ENCODE assay signal across 32 cellular contexts in the genomic region with DNA sequence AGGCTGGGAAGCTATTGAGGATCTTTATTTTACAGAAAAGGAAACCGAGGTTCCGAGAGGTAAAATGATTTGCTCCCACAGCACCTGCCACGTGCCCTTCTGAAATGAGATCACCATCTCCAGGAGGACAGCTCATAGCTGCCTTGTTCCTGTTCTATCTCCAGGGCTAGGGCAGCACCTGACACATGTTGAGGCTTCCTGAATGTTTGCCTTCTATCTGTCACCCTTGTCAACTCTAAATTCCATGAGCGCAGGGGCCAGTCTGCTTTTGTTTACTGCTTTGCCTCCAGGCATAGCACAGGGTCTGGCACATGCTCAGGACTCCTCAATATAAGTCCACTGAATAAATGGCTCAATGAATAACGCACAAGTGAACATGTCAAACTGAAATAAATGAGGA. TPM values are rescaled to one million over a fixed set of nuclear protein-coding genes. Genes with fewer than 3 reads are reported as not detected.
DNase-seq lines count a peak whose midpoint lies in the region; ATAC-seq and TF ChIP-seq lines count a peak whose summit lies in the region.
"Had no signal": no experiment of that assay in that cellular context is flagged by ENCODE, and none has a peak within 500 bp of the region (broad histone marks: within the 10 kb centered on the region; RNA-seq: fewer than 3 reads in every experiment).

No MANE protein-coding gene starts in this region.

- H3K79me2 ChIP-seq in hepatocyte: no peaks in the 10 kb centered on the region

- no peak overlapping the region for H3K4me2 ChIP-seq in hepatocyte
- H3K4me2 ChIP-seq: BLaER1 treated with 17β-estradiol and CSF1 and Interleukin-3, amounts not matched to agents 10 nM and 100 nM; GM23338 had no signal

- no peaks in the 10 kb centered on the region for H3K9me3 Mint-ChIP-seq in stimulated activated effector memory CD8-positive, alpha-beta T cell treated with anti-CD3 and anti-CD28 coated beads, Interleukin-12 subunit alpha, Interleukin-12 subunit beta, amount 100 ng/mL, for 72 hours
- H3K9me3 Mint-ChIP-seq: activated B cell treated with CpG ODN at 0.5 μM for 24 hours; activated CD4-positive, alpha-beta T cell treated with anti-CD3 and anti-CD28 coated beads, Interleukin-2, amount 10 ng/mL, durations not matched to agents 7 days and 5 days; activated naive CD8-positive, alpha-beta T cell treated with anti-CD3 and anti-CD28 coated beads, Interleukin-2, amount 10 ng/mL, durations not matched to agents 7 days and 5 days; GM23338; memory B cell; nephron progenitor cell had no signal

- H3K9me3 ChIP-seq in T-helper 17 cell (ENCODE audit: control insufficient read depth, low read length, poor library complexity, severe bottlenecking) (no peaks in the 10 kb centered on the region), hepatocyte (ENCODE audit: low read depth) (no peaks in the 10 kb centered on the region)
- H3K9me3 ChIP-seq: ascending aorta; BLaER1 treated with 17β-estradiol and CSF1 and Interleukin-3, amounts not matched to agents 10 nM and 100 nM; Peyer's patch; thoracic aorta had no signal

- peak overlapping the region; percentile 51 for H3K27ac ChIP-seq in hepatocyte
- H3K27ac ChIP-seq: ascending aorta; BLaER1 treated with 17β-estradiol and CSF1 and Interleukin-3, amounts not matched to agents 10 nM and 100 nM; Peyer's patch; thoracic aorta had no signal

- H3K36me3 ChIP-seq in hepatocyte (replicated peaks; ENCODE audit: insufficient read depth, low read depth): no peaks in the 10 kb centered on the region

- H3K27ac Mint-ChIP-seq in T-helper 17 cell: peak overlapping the region; percentile 27
- peak overlapping the region; percentile 32 for H3K27ac Mint-ChIP-seq in stimulated activated effector memory CD8-positive, alpha-beta T cell treated with anti-CD3 and anti-CD28 coated beads, Interleukin-12 subunit alpha, Interleukin-12 subunit beta, amount 100 ng/mL, for 72 hours
- H3K27ac Mint-ChIP-seq: activated B cell treated with CpG ODN at 0.5 μM for 24 hours; activated CD4-positive, alpha-beta T cell treated with anti-CD3 and anti-CD28 coated beads, Interleukin-2, amount 10 ng/mL, durations not matched to agents 7 days and 5 days; activated naive CD8-positive, alpha-beta T cell treated with anti-CD3 and anti-CD28 coated beads, Interleukin-2, amount 10 ng/mL, durations not matched to agents 7 days and 5 days; GM23338; memory B cell; nephron progenitor cell had no signal

- peaks cover 11% of the 10 kb centered on the region for H3K4me1 ChIP-seq in hepatocyte (ENCODE audit: insufficient read depth)
- H3K4me1 ChIP-seq: ascending aorta; BLaER1 treated with 17β-estradiol and CSF1 and Interleukin-3, amounts not matched to agents 10 nM and 100 nM; Peyer's patch had no signal

- no peak for TF ChIP-seq CTCF in hepatocyte (IDR thresholded peaks at IDR 0.05; ENCODE audit: poor library complexity)

- H3K9me2 ChIP-seq in hepatocyte (replicated peaks; ENCODE audit: insufficient read depth): no peaks in the 10 kb centered on the region

- WGBS in hepatocyte (ENCODE audit: low lambda C conversion rate, missing lambda C conversion rate): 77% methylated on average over 5 of the region's 5 CpGs

- no peaks in the 10 kb centered on the region for H4K20me1 ChIP-seq in hepatocyte (ENCODE audit: insufficient read depth, poor library complexity, severe bottlenecking)

- no peak overlapping the region for H3K4me3 ChIP-seq in hepatocyte
- H3K4me3 ChIP-seq: ascending aorta; BLaER1 treated with 17β-estradiol and CSF1 and Interleukin-3, amounts not matched to agents 10 nM and 100 nM; GM23338; Peyer's patch; thoracic aorta had no signal

- H2AFZ ChIP-seq in hepatocyte: no peak overlapping the region
- H2AFZ ChIP-seq: GM23338 had no signal

- H3K4me3 Mint-ChIP-seq in T-helper 17 cell: no peak overlapping the region
- no peak overlapping the region for H3K4me3 Mint-ChIP-seq in stimulated activated effector memory CD8-positive, alpha-beta T cell treated with anti-CD3 and anti-CD28 coated beads, Interleukin-12 subunit alpha, Interleukin-12 subunit beta, amount 100 ng/mL, for 72 hours
- H3K4me3 Mint-ChIP-seq: activated B cell treated with CpG ODN at 0.5 μM for 24 hours; activated CD4-positive, alpha-beta T cell treated with anti-CD3 and anti-CD28 coated beads, Interleukin-2, amount 10 ng/mL, durations not matched to agents 7 days and 5 days; activated naive CD8-positive, alpha-beta T cell treated with anti-CD3 and anti-CD28 coated beads, Interleukin-2, amount 10 ng/mL, durations not matched to agents 7 days and 5 days; GM23338; memory B cell; nephron progenitor cell had no signal

- peaks cover 15% of the 10 kb centered on the region for H3K36me3 Mint-ChIP-seq in T-helper 17 cell (ENCODE audit: low read depth)
- peaks cover 91% of the 10 kb centered on the region for H3K36me3 Mint-ChIP-seq in stimulated activated effector memory CD8-positive, alpha-beta T cell treated with anti-CD3 and anti-CD28 coated beads, Interleukin-12 subunit alpha, Interleukin-12 subunit beta, amount 100 ng/mL, for 72 hours

- H3K4me1 Mint-ChIP-seq in T-helper 17 cell: peaks cover 10% of the 10 kb centered on the region
- H3K4me1 Mint-ChIP-seq in stimulated activated effector memory CD8-positive, alpha-beta T cell treated with anti-CD3 and anti-CD28 coated beads, Interleukin-12 subunit alpha, Interleukin-12 subunit beta, amount 100 ng/mL, for 72 hours: no peaks in the 10 kb centered on the region
- H3K4me1 Mint-ChIP-seq: activated B cell treated with CpG ODN at 0.5 μM for 24 hours; activated CD4-positive, alpha-beta T cell treated with anti-CD3 and anti-CD28 coated beads, Interleukin-2, amount 10 ng/mL, durations not matched to agents 7 days and 5 days; GM23338; memory B cell had no signal

- no peaks in the 10 kb centered on the region for H3K27me3 ChIP-seq in hepatocyte
- H3K27me3 ChIP-seq: ascending aorta; BLaER1 treated with 17β-estradiol and CSF1 and Interleukin-3, amounts not matched to agents 10 nM and 100 nM; Peyer's patch had no signal

- no peaks in the 10 kb centered on the region for H3K27me3 Mint-ChIP-seq in T-helper 17 cell
- H3K27me3 Mint-ChIP-seq: activated B cell treated with CpG ODN at 0.5 μM for 24 hours; activated CD4-positive, alpha-beta T cell treated with anti-CD3 and anti-CD28 coated beads, Interleukin-2, amount 10 ng/mL, durations not matched to agents 7 days and 5 days; activated naive CD8-positive, alpha-beta T cell treated with anti-CD3 and anti-CD28 coated beads, Interleukin-2, amount 10 ng/mL, durations not matched to agents 7 days and 5 days; memory B cell had no signal

- ATAC-seq in T-helper 17 cell (no peak), GM21447 (IDR thresholded peaks at IDR 0.05; ENCODE audit: unreplicated experiment) (no peak)
- no peak for ATAC-seq in stimulated activated effector memory CD8-positive, alpha-beta T cell treated with anti-CD3 and anti-CD28 coated beads, Interleukin-12 subunit alpha, Interleukin-12 subunit beta, amount 100 ng/mL, for 72 hours
- ATAC-seq: left cardiac atrium had no signal

- DNase-seq in COLO668 (lab: John Stamatoyannopoulos, UW; ENCODE audit: unreplicated experiment) (peak; percentile 8), T-helper 17 cell (no peak), hepatocyte (ENCODE audit: low spot score) (peak; percentile 29), NCI-H1694 (lab: John Stamatoyannopoulos, UW) (no peak), 8988T (no peak)
- DNase-seq in stimulated activated effector memory CD8-positive, alpha-beta T cell treated with anti-CD3 and anti-CD28 coated beads, Interleukin-12 subunit alpha, Interleukin-12 subunit beta, amount 100 ng/mL, for 72 hours (ENCODE audit: low spot score in 2 of 2): no peak
- DNase-seq: activated B cell treated with CpG ODN at 0.5 μM for 24 hours; activated CD4-positive, alpha-beta T cell treated with anti-CD3 and anti-CD28 coated beads, Interleukin-2, amount 10 ng/mL, durations not matched to agents 7 days and 5 days; activated gamma-delta T cell; activated naive CD8-positive, alpha-beta T cell treated with anti-CD3 and anti-CD28 coated beads, Interleukin-2, amount 10 ng/mL, durations not matched to agents 7 days and 5 days; activated T-cell treated with anti-CD3 and anti-CD28 coated beads, Interleukin-2, amount 50 U/mL, for 1 hour; COR-L47; cortex of kidney; DMS79; effector memory CD4-positive, alpha-beta T cell; foreskin melanocyte; GF-D8; Kasumi-1; left cardiac atrium; NCI-H1436; NCI-H2107; NCI-H345; nephron progenitor cell; Peyer's patch; stimulated activated naive CD4-positive, alpha-beta T cell treated with Interleukin-2 at 50 U/mL for 16 hours; SW 1271 had no signal

RNA-seq across cellular contexts. Expression of gene ASCC2, which starts 24.1 kb away (rescaled TPM):
- 10 to 100 TPM; 65.9 to 79.8 TPM for total RNA-seq in T-helper 17 cell
- total RNA-seq in hepatocyte: 25.9 and 26.2 TPM in 2 replicates
- polyA plus RNA-seq in hepatocyte: 54.2 and 54.8 TPM in 2 replicates

RNA-seq across cellular contexts. Expression of gene UQCR10, which starts 46.8 kb away (rescaled TPM):
- total RNA-seq in T-helper 17 cell (10 to 100 TPM; 31.9 to 36.8 TPM), hepatocyte (120 and 122 TPM in 2 replicates)
- 387 and 414 TPM in 2 replicates for polyA plus RNA-seq in hepatocyte

RNA-seq across cellular contexts. Expression of gene ZMAT5, which starts 47.2 kb away (rescaled TPM):
- 10 to 100 TPM; 11.8 to 14.2 TPM for total RNA-seq in T-helper 17 cell
- total RNA-seq in hepatocyte: 18.2 and 25.7 TPM in 2 replicates
- polyA plus RNA-seq in hepatocyte: 29.0 and 38.5 TPM in 2 replicates

Comparison
In these comparisons a context has a peak if more than half of its experiments do, and no peak if none do; other contexts are left out.
1. DNase-seq: peak in COLO668 (single experiment) and hepatocyte (single experiment); none in T-helper 17 cell (0 of 3), stimulated activated effector memory CD8-positive, alpha-beta T cell treated with anti-CD3 and anti-CD28 coated beads, Interleukin-12 subunit alpha, Interleukin-12 subunit beta, amount 100 ng/mL, for 72 hours (0 of 2), NCI-H1694 (single experiment) and 8988T (single experiment).